In the genomic region with DNA sequence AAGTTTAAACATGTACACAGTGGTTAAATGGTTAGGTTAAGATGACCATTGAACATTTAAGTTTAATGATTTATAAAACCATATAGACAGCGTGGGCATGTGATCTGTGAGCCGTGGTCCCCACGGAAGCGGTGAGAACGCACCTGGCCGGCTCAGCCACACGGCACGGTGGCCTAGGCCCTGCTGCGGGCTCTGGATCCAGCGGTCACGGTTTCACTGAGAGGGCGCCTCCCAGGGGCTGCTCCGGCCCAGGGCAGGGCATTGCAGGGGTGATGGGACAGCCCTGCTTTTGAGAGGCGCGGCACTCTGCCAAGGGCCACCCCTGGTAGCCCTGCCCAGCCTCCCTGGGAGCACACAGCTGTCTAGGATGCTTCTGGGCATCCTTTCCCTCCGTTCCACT, we compare ENCODE assay signal across 17 cellular contexts.
A peak's percentile ranks its signal among the peaks of the same experiment; 100 is the strongest.
DNase-seq lines count a peak whose midpoint lies in the region; ATAC-seq and TF ChIP-seq lines count a peak whose summit lies in the region.
"Had no signal": no experiment of that assay in that cellular context is flagged by ENCODE, and none has a peak within 500 bp of the region (broad histone marks: within the 10 kb centered on the region; RNA-seq: fewer than 3 reads in every experiment).

No MANE protein-coding gene starts in this region.

- DNase-seq in GM23338 (ENCODE audit: low spot score) (no peak), WERI-Rb-1 (no peak), endodermal cell (no peak), transverse colon (peak; percentile 36), mesothelial cell of epicardium (ENCODE audit: low spot score in 2 of 2, unreplicated experiment in 2 of 2) (no peak), activated gamma-delta T cell (lab: John Stamatoyannopoulos, UW) (no peak)
- no peak for DNase-seq in activated naive CD4-positive, alpha-beta T cell (lab: John Stamatoyannopoulos, UW)
- no peak for DNase-seq in activated effector memory CD4-positive, alpha-beta T cell treated with anti-CD3 and anti-CD28 coated beads, Interleukin-2, amount 50 U/mL, for 16 hours
- DNase-seq: AML-193; Caco-2; CD8-positive, alpha-beta memory T cell; DND-41; GDM1; IMR-90 had no signal

- TF ChIP-seq POLR2A in transverse colon (IDR thresholded peaks at IDR 0.05): no peak

- H3K9me2 ChIP-seq in GM23338 (ENCODE audit: insufficient read depth): no peaks in the 10 kb centered on the region

- H3K9me3 ChIP-seq in WERI-Rb-1 (ENCODE audit: severe bottlenecking) (no peaks in the 10 kb centered on the region), endodermal cell (ENCODE audit: control insufficient read depth, low read length) (no peaks in the 10 kb centered on the region), transverse colon (no peaks in the 10 kb centered on the region)
- H3K9me3 ChIP-seq: BLaER1, Caco-2, HAP-1 had no signal

- no peaks in the 10 kb centered on the region for H3K4me1 ChIP-seq in GM23338 (ENCODE audit: insufficient read depth)
- no peaks in the 10 kb centered on the region for H3K4me1 ChIP-seq in endodermal cell (ENCODE audit: control insufficient read depth, insufficient read depth, low read length)
- H3K4me1 ChIP-seq in transverse colon: peaks cover 0 to 11% (median 4%) of the 10 kb centered on the region in 4 donors
- H3K4me1 ChIP-seq: BLaER1, Caco-2, HAP-1 had no signal

- no peaks in the 10 kb centered on the region for H3F3A ChIP-seq in GM23338 (replicated peaks; ENCODE audit: low read depth)

- no peak overlapping the region for H3K9ac ChIP-seq in endodermal cell (ENCODE audit: extremely low read depth, low read length, poor library complexity, severe bottlenecking)
- H3K9ac ChIP-seq: BLaER1 had no signal

- in situ Hi-C loops in transverse colon (cut with MboI; ENCODE audit: low pct_ligation_motif_present in 1 of 4, low pct_unique_long_range_greater_than_20kb in 1 of 4, low sequenced_read_pairs in 3 of 4): no loop called here

- H2AFZ ChIP-seq in GM23338: no peak overlapping the region

- H4K20me1 ChIP-seq in GM23338 (replicated peaks; ENCODE audit: insufficient read depth): no peaks in the 10 kb centered on the region
- H4K20me1 ChIP-seq: BLaER1 had no signal

- no peak for TF ChIP-seq EP300 in transverse colon (IDR thresholded peaks at IDR 0.05; ENCODE audit: low read depth)

- H3K27ac Mint-ChIP-seq in GM23338 (no peak overlapping the region), endodermal cell (no peak overlapping the region), mesothelial cell of epicardium (no peak overlapping the region)
- H3K27ac Mint-ChIP-seq: CD8-positive, alpha-beta memory T cell had no signal

- H3K27me3 ChIP-seq in GM23338 (ENCODE audit: insufficient read depth) (no peaks in the 10 kb centered on the region), WERI-Rb-1 (ENCODE audit: insufficient read depth, low read depth, severe bottlenecking) (no peaks in the 10 kb centered on the region), endodermal cell (ENCODE audit: control insufficient read depth, insufficient read depth, low read length, poor library complexity, severe bottlenecking) (no peaks in the 10 kb centered on the region), transverse colon (peaks cover 19% of the 10 kb centered on the region)
- H3K27me3 ChIP-seq: BLaER1 had no signal

- H3K4me2 ChIP-seq in GM23338: no peak overlapping the region
- H3K4me2 ChIP-seq: BLaER1 had no signal

- intact Hi-C loops in transverse colon (cut with DNase I; ENCODE audit: low total_unique reads): no loop called here

- H3K36me3 Mint-ChIP-seq in GM23338 (ENCODE audit: low read depth) (no peaks in the 10 kb centered on the region), endodermal cell (ENCODE audit: low read depth) (no peaks in the 10 kb centered on the region), mesothelial cell of epicardium (no peaks in the 10 kb centered on the region)
- H3K36me3 Mint-ChIP-seq: CD8-positive, alpha-beta memory T cell had no signal

- H3K4me1 Mint-ChIP-seq in GM23338 (peaks cover 9% of the 10 kb centered on the region), endodermal cell (peaks cover 2% of the 10 kb centered on the region), mesothelial cell of epicardium (peaks cover 16% of the 10 kb centered on the region)

- H3K27ac ChIP-seq in GM23338 (ENCODE audit: low read depth) (no peak overlapping the region), WERI-Rb-1 (no peak overlapping the region), endodermal cell (ENCODE audit: low read depth, low read length) (no peak overlapping the region), transverse colon (no peak overlapping the region)
- H3K27ac ChIP-seq: 22Rv1, BLaER1 had no signal

- no peaks in the 10 kb centered on the region for H3K9me3 Mint-ChIP-seq in GM23338
- H3K9me3 Mint-ChIP-seq in endodermal cell: no peaks in the 10 kb centered on the region
- H3K9me3 Mint-ChIP-seq in mesothelial cell of epicardium: peaks cover 4% of the 10 kb centered on the region
- H3K9me3 Mint-ChIP-seq: CD8-positive, alpha-beta memory T cell had no signal

- no peak overlapping the region for H3K4me3 Mint-ChIP-seq in GM23338
- H3K4me3 Mint-ChIP-seq in endodermal cell: no peak overlapping the region
- no peak overlapping the region for H3K4me3 Mint-ChIP-seq in mesothelial cell of epicardium
- H3K4me3 Mint-ChIP-seq: CD8-positive, alpha-beta memory T cell had no signal

- peak in 1 of 2 experiments; percentile 20; a peak in 2 of 4 replicates for TF ChIP-seq CTCF in GM23338 (conservative IDR thresholded peaks at IDR 0.05; ENCODE audit: low read depth in 2 of 2)
- TF ChIP-seq CTCF in WERI-Rb-1 (IDR thresholded peaks at IDR 0.05; ENCODE audit: low read depth, low read length): 0 out of 2 replicates have a peak, but pooled peaks have one; percentile 1
- peak; percentile 12 for TF ChIP-seq CTCF in endodermal cell (conservative IDR thresholded peaks at IDR 0.05)
- TF ChIP-seq CTCF in transverse colon (IDR thresholded peaks at IDR 0.05): no peak
- no peak for TF ChIP-seq CTCF in mesothelial cell of epicardium (IDR thresholded peaks at IDR 0.05; ENCODE audit: unreplicated experiment)

- WGBS in endodermal cell (ENCODE audit: insufficient coverage in 1 of 2, insufficient read length in 1 of 2), 2 experiments: 94 to 98% methylated on average over 9 to 16 of the region's 16 CpGs
- 19 to 70% methylated on average over 8 to 16 of the region's 16 CpGs for WGBS in transverse colon (ENCODE audit: low coverage in 1 of 2), 2 donors

- ATAC-seq in GM23338: peak; percentile 62; the same call in 2 of the 3 replicates

- no peaks in the 10 kb centered on the region for H3K79me2 ChIP-seq in GM23338 (replicated peaks; ENCODE audit: insufficient read depth)

- H3K36me3 ChIP-seq in GM23338 (ENCODE audit: insufficient read depth) (no peaks in the 10 kb centered on the region), WERI-Rb-1 (no peaks in the 10 kb centered on the region), endodermal cell (ENCODE audit: control insufficient read depth, insufficient read depth, low read length) (no peaks in the 10 kb centered on the region), transverse colon (no peaks in the 10 kb centered on the region)
- H3K36me3 ChIP-seq: BLaER1, HAP-1 had no signal

- H3K4me3 ChIP-seq in GM23338 (no peak overlapping the region), WERI-Rb-1 (ENCODE audit: low read depth, low read length) (no peak overlapping the region), endodermal cell (ENCODE audit: low read length) (no peak overlapping the region), transverse colon (no peak overlapping the region)
- H3K4me3 ChIP-seq: BLaER1, HAP-1 had no signal

- peaks cover 5% of the 10 kb centered on the region for H3K27me3 Mint-ChIP-seq in GM23338 (ENCODE audit: insufficient read depth, low read depth, poor library complexity)
- H3K27me3 Mint-ChIP-seq in endodermal cell (ENCODE audit: insufficient read depth): peaks cover 2% of the 10 kb centered on the region
- H3K27me3 Mint-ChIP-seq in mesothelial cell of epicardium (ENCODE audit: low read depth): no peaks in the 10 kb centered on the region

TF ChIP-seq in GM23338, 12 proteins besides CTCF, POLR2A, EP300 and RAD21 (continues in another document):
- TF ChIP-seq CREB1 (CRISPR knock-in tag; IDR thresholded peaks at IDR 0.05; ENCODE audit: low read depth): no peak

Comparison
In these comparisons a context has a peak if more than half of its experiments do, and no peak if none do; other contexts are left out.
1. CTCF ChIP-seq: peak in WERI-Rb-1 (single experiment) and endodermal cell (single experiment); none in transverse colon (0 of 5) and mesothelial cell of epicardium (single experiment).